24 cellular contexts compared by ENCODE assay signal in the genomic region with DNA sequence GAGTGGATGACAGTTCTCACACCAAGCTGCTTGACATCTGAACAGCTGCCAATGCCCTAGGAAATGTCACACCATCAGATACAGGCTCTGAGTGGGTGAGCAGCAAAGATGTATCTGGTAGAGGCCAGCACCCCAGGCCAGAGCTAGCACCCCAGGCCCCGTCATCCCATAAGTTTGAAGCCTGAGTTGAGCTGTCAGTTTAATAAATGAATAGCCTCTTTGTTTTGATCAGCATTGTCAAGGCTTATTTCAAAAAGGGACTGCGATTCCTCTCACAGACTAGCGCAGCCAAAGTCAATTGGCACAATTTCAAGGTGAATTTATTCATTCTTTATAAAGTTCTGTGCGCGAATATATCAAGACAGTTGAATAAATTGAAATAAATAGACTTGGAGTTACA.
"Had no signal": no experiment of that assay in that cellular context is flagged by ENCODE, and none has a peak within 500 bp of the region (broad histone marks: within the 10 kb centered on the region; RNA-seq: fewer than 3 reads in every experiment).

No MANE protein-coding gene starts in this region.

- DNase-seq: dorsolateral prefrontal cortex; effector CD4-positive, alpha-beta T cell; foreskin fibroblast; gastrocnemius medialis; heart left ventricle; kidney; left lung; naive thymus-derived CD8-positive, alpha-beta T cell; nephron progenitor cell; occipital lobe; ovary; stimulated activated CD4-positive, alpha-beta T cell treated with anti-CD3 and anti-CD28 coated beads, Interleukin-12 subunit alpha, Interleukin-12 subunit beta, amount 100 ng/mL, for 4 hours; stimulated activated CD4-positive, alpha-beta T cell treated with anti-CD3 and anti-CD28 coated beads, Interleukin-1b, Interleukin-23, amount 100 ng/mL, for 48 hours; stimulated activated CD4-positive, alpha-beta T cell treated with anti-CD3 and anti-CD28 coated beads, Interleukin-4, amount 100 ng/mL, for 1 hour; stimulated activated CD8-positive, alpha-beta memory T cell treated with anti-CD3 and anti-CD28 coated beads, Interleukin-4, amount 100 ng/mL, for 48 hours; stimulated activated naive CD4-positive, alpha-beta T cell; stimulated activated naive CD8-positive, alpha-beta T cell treated with anti-CD3 and anti-CD28 coated beads, Interleukin-15, amount 100 ng/mL, for 72 hours; tibial artery had no signal

- ATAC-seq: esophagus mucosa; gastrocnemius medialis; heart left ventricle; left lung; naive thymus-derived CD8-positive, alpha-beta T cell; sciatic nerve; stimulated activated naive CD8-positive, alpha-beta T cell treated with anti-CD3 and anti-CD28 coated beads, Interleukin-15, amount 100 ng/mL, for 72 hours had no signal

- H3K4me2 ChIP-seq: hepatocyte, smooth muscle cell had no signal

- H3K9me3 ChIP-seq: gastrocnemius medialis, heart left ventricle, left lung, ovary, right atrium auricular region, tibial artery had no signal

- H3K79me2 ChIP-seq: hepatocyte had no signal

- H3K4me3 ChIP-seq: dorsolateral prefrontal cortex, gastrocnemius medialis, heart left ventricle, hepatocyte, left lung, ovary, right atrium auricular region, smooth muscle cell, tibial artery had no signal

- H2AFZ ChIP-seq: hepatocyte had no signal

- H3K27me3 ChIP-seq: dorsolateral prefrontal cortex, gastrocnemius medialis, heart left ventricle, hepatocyte, left lung, ovary, right atrium auricular region, tibial artery had no signal

- H3K36me3 ChIP-seq: gastrocnemius medialis, heart left ventricle, left lung, ovary, right atrium auricular region, tibial artery had no signal

- H3K27ac ChIP-seq: dorsolateral prefrontal cortex, epithelial cell of prostate, gastrocnemius medialis, heart left ventricle, hepatocyte, left lung, ovary, right atrium auricular region, tibial artery had no signal

- H3K4me1 ChIP-seq: gastrocnemius medialis, heart left ventricle, left lung, right atrium auricular region, tibial artery had no signal
